Comparison of ENCODE assay signal across 1 cellular context in the genomic region with DNA sequence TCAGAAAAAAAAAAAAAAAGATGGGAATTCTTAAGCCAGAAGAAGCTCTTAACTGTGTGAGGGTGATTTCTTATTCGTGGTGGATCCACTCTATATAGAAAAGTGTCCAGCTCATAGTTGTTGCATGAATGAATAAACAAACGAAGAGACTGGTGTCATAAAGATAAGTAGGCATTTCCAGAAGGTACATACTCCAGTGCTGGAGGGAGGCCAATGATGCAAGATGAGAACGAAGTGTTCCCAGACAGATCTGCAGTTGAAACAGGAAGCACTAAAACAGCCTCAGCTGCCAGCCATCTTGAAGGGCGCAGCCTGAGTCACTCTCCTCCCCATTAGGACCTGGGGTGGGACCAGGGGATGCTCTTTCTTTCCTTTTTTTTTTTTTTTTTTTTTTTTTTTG.
TF ChIP-seq lines count a peak whose summit lies in the region.

No MANE protein-coding gene starts in this region.

TF ChIP-seq in HEK293, 187 proteins besides CTCF, POLR2A, EP300 and RAD21 (continued from another document):
- TF ChIP-seq, protein P1, sequence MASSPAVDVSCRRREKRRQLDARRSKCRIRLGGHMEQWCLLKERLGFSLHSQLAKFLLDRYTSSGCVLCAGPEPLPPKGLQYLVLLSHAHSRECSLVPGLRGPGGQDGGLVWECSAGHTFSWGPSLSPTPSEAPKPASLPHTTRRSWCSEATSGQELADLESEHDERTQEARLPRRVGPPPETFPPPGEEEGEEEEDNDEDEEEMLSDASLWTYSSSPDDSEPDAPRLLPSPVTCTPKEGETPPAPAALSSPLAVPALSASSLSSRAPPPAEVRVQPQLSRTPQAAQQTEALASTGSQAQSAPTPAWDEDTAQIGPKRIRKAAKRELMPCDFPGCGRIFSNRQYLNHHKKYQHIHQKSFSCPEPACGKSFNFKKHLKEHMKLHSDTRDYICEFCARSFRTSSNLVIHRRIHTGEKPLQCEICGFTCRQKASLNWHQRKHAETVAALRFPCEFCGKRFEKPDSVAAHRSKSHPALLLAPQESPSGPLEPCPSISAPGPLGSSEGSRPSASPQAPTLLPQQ (tag by site-specific recombination; IDR thresholded peaks at IDR 0.05), result peak; percentile 56
- TF ChIP-seq KLF9 (tag by site-specific recombination; IDR thresholded peaks at IDR 0.05; ENCODE audit: low read depth) (no peak), ZNF843 (tag by site-specific recombination; IDR thresholded peaks at IDR 0.05) (0 out of 2 replicates have a peak, but pooled peaks have one; percentile 32), FEZF1 (tag by site-specific recombination; IDR thresholded peaks at IDR 0.05) (peak; percentile 18; the same call in 1 of the 2 replicates), OSR2 (tag by site-specific recombination; IDR thresholded peaks at IDR 0.05) (peak; percentile 51; the same call in 1 of the 2 replicates), BCL11A (tag by site-specific recombination; IDR thresholded peaks at IDR 0.05; ENCODE audit: low read depth) (0 out of 2 replicates have a peak, but pooled peaks have one; percentile 30), ZNF610 (tag by site-specific recombination; IDR thresholded peaks at IDR 0.05; ENCODE audit: borderline replicate concordance) (0 out of 2 replicates have a peak, but pooled peaks have one; percentile 23)
TF ChIP-seq in HEK293: peak in this region for 15.
